2 cellular contexts compared by ENCODE assay signal in the genomic region with DNA sequence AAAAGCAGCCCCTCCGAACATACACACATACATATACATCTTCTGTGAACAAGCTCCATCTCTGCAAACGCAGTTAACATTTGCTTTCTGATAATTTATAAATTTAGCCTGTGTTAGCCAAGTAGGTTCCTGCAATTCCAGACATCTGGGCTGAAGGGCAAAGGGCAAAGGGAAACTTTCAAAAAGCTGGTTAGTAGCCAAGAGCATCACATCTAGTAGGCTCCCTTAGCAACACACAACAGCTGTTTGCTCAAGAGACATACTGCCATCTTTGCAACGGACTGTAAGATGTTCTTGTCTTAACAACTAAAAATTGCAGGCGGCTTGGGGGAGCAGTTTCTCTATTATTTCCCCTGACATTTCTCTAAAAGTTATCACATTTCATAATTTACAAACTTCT.
TF ChIP-seq lines count a peak whose summit lies in the region.

No MANE protein-coding gene starts in this region.

TF ChIP-seq in IMR-90, 13 proteins besides CTCF, POLR2A, EP300 and RAD21:
- no peak for TF ChIP-seq RFX5 (IDR thresholded peaks at IDR 0.05; ENCODE audit: low read depth, low read length)
- no peak for TF ChIP-seq CHD1 (IDR thresholded peaks at IDR 0.05; ENCODE audit: low read depth, low read length)
- no peak for TF ChIP-seq CEBPB (IDR thresholded peaks at IDR 0.05; ENCODE audit: low read depth, low read length)
- TF ChIP-seq RCOR1 (IDR thresholded peaks at IDR 0.05; ENCODE audit: insufficient replicate concordance, low read length) = no peak
- TF ChIP-seq, protein P1, sequence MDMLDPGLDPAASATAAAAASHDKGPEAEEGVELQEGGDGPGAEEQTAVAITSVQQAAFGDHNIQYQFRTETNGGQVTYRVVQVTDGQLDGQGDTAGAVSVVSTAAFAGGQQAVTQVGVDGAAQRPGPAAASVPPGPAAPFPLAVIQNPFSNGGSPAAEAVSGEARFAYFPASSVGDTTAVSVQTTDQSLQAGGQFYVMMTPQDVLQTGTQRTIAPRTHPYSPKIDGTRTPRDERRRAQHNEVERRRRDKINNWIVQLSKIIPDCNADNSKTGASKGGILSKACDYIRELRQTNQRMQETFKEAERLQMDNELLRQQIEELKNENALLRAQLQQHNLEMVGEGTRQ (IDR thresholded peaks at IDR 0.05; ENCODE audit: low read depth, low read length) = no peak
- TF ChIP-seq BHLHE40 (IDR thresholded peaks at IDR 0.05; ENCODE audit: low read depth, low read length) = no peak
- TF ChIP-seq MAZ (IDR thresholded peaks at IDR 0.05; ENCODE audit: borderline replicate concordance, low read depth, low read length) = no peak
- TF ChIP-seq MAFK (IDR thresholded peaks at IDR 0.05; ENCODE audit: low read depth, low read length) = no peak
- TF ChIP-seq NFE2L2 (IDR thresholded peaks at IDR 0.05; ENCODE audit: low read depth, low read length) = no peak
- TF ChIP-seq, protein P2, sequence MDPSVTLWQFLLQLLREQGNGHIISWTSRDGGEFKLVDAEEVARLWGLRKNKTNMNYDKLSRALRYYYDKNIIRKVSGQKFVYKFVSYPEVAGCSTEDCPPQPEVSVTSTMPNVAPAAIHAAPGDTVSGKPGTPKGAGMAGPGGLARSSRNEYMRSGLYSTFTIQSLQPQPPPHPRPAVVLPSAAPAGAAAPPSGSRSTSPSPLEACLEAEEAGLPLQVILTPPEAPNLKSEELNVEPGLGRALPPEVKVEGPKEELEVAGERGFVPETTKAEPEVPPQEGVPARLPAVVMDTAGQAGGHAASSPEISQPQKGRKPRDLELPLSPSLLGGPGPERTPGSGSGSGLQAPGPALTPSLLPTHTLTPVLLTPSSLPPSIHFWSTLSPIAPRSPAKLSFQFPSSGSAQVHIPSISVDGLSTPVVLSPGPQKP (IDR thresholded peaks at IDR 0.05; ENCODE audit: borderline replicate concordance, low read depth, low read length) = no peak
- no peak for TF ChIP-seq FOS (IDR thresholded peaks at IDR 0.05; ENCODE audit: low read depth, low read length)
- TF ChIP-seq MXI1 (IDR thresholded peaks at IDR 0.05; ENCODE audit: borderline replicate concordance, low read depth, low read length) = no peak
- TF ChIP-seq SMC3 (IDR thresholded peaks at IDR 0.05; ENCODE audit: low read depth, low read length) = no peak

TF ChIP-seq in endothelial cell of umbilical vein, 7 proteins besides CTCF, POLR2A, EP300 and RAD21:
- TF ChIP-seq, protein P3, sequence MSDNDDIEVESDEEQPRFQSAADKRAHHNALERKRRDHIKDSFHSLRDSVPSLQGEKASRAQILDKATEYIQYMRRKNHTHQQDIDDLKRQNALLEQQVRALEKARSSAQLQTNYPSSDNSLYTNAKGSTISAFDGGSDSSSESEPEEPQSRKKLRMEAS (IDR thresholded peaks at IDR 0.05; ENCODE audit: insufficient read depth, insufficient read length) = no peak
- TF ChIP-seq EZH2 (IDR thresholded peaks at IDR 0.05; ENCODE audit: borderline replicate concordance, low read depth, low read length, severe bottlenecking) = no peak
TF ChIP-seq in endothelial cell of umbilical vein: peak in this region for 0.
